Comparison of ENCODE assay signal across 9 cellular contexts in genomic region chr15:52233405-52233804, GRCh38. TPM values are rescaled to one million over a fixed set of nuclear protein-coding genes. Genes with fewer than 3 reads are reported as not detected.
DNase-seq lines count a peak whose midpoint lies in the region; ATAC-seq lines count a peak whose summit lies in the region.
"Had no signal": no experiment of that assay in that cellular context is flagged by ENCODE, and none has a peak within 500 bp of the region (broad histone marks: within the 10 kb centered on the region; RNA-seq: fewer than 3 reads in every experiment).

No MANE protein-coding gene starts in this region.

- no peaks in the 10 kb centered on the region for H3K9me3 ChIP-seq in MG63

- no peaks in the 10 kb centered on the region for H3K36me3 ChIP-seq in MG63

- DNase-seq in ELR (ENCODE audit: low read depth), result peak; percentile 22
- peak; percentile 68 for DNase-seq in MV-4-11 (lab: John Stamatoyannopoulos, UW)
- DNase-seq in kidney tubule cell (ENCODE audit: low spot score), result peak; percentile 68
- no peak for DNase-seq in MG63
- no peak for DNase-seq in DMS114 treated with DMSO at 0.1 percent for 48 hours (lab: John Stamatoyannopoulos, UW; ENCODE audit: unreplicated experiment)
- no peak for DNase-seq in cerebellum (ENCODE audit: low spot score)
- DNase-seq: nephron progenitor cell had no signal

- ATAC-seq in GM21423 (IDR thresholded peaks at IDR 0.05; ENCODE audit: unreplicated experiment), result peak; percentile 31
- no peak for ATAC-seq in GM19452 (IDR thresholded peaks at IDR 0.05; ENCODE audit: unreplicated experiment)

- H3K27me3 ChIP-seq in MG63, result no peaks in the 10 kb centered on the region

- no peak overlapping the region for H3K4me3 ChIP-seq in MG63

RNA-seq across cellular contexts. Expression of gene GNB5, which starts 42.2 kb away (rescaled TPM):
- total RNA-seq in MG63 (2014; rRNA removed; shearing (Covaris generic); ENCODE audit: low replicate concordance), result 11.7 and 18.9 TPM in 2 replicates
- 53.1 TPM for total RNA-seq in cerebellum

Comparison
In these comparisons a context has a peak if more than half of its experiments do, and no peak if none do; other contexts are left out.
1. DNase-seq: peak in ELR (single experiment), MV-4-11 (single experiment) and kidney tubule cell (single experiment); none in MG63 (single experiment), DMS114 treated with DMSO at 0.1 percent for 48 hours (single experiment) and cerebellum (single experiment).